Comparison of ENCODE assay signal across 12 cellular contexts in genomic region chr11:1864831-1865665, GRCh38. TPM values are rescaled to one million over a fixed set of nuclear protein-coding genes. Genes with fewer than 3 reads are reported as not detected.
DNase-seq lines count a peak whose midpoint lies in the region; ATAC-seq, FAIRE-seq and TF ChIP-seq lines count a peak whose summit lies in the region.
"Had no signal": no experiment of that assay in that cellular context is flagged by ENCODE, and none has a peak within 500 bp of the region (broad histone marks: within the 10 kb centered on the region; RNA-seq: fewer than 3 reads in every experiment).

No MANE protein-coding gene starts in this region.

- H4K20me1 ChIP-seq in BLaER1 treated with 17β-estradiol and CSF1 and Interleukin-3, amounts not matched to agents 10 nM and 100 nM, result peaks cover 30 to 75% (median 39%) of the 10 kb centered on the region in 11 experiments; a peak in 20 of 22 replicates

- intact Hi-C loops in left ventricle myocardium superior (cut with micrococcal nuclease), result no loop called here
- intact Hi-C loops in sciatic nerve (cut with DNase I), result no loop called here

- POLR2A ChIA-PET in RWPE1 (lab: Yijun Ruan, JAX; ENCODE audit: low non-redundant PET), result no interaction called here

- H3K4me3 ChIP-seq in BLaER1 treated with 17β-estradiol and CSF1 and Interleukin-3, amounts not matched to agents 10 nM and 100 nM, result no peak overlapping the region

- DNase-seq in RWPE1 (ENCODE audit: low spot score), result no peak
- peak; percentile 60 for DNase-seq in left ventricle myocardium superior
- no peak for DNase-seq in sciatic nerve (ENCODE audit: low spot score)
- DNase-seq in 8988T, result no peak
- DNase-seq in NCI-H446 (lab: John Stamatoyannopoulos, UW), result no peak
- DNase-seq in D721Med (ENCODE audit: insufficient read length, low spot score), result no peak
- DNase-seq: central memory CD4-positive, alpha-beta T cell; Kasumi-1; NCI-H774; T-helper 1 cell had no signal

- H3K27ac ChIP-seq in BLaER1 treated with 17β-estradiol and CSF1 and Interleukin-3, amounts not matched to agents 10 nM and 100 nM, result no peak overlapping the region
- peak overlapping the region; percentile 100 for H3K27ac ChIP-seq in RWPE1

- no peaks in the 10 kb centered on the region for H3K36me3 ChIP-seq in BLaER1 treated with 17β-estradiol and CSF1 and Interleukin-3, amounts not matched to agents 10 nM and 100 nM

- TF ChIP-seq CTCF in RWPE1 (conservative IDR thresholded peaks at IDR 0.05; ENCODE audit: low read depth) (no peak), D721Med (IDR thresholded peaks at IDR 0.05; ENCODE audit: insufficient read depth, missing control alignments) (no peak)

- H3K4me1 ChIP-seq in BLaER1 treated with 17β-estradiol and CSF1 and Interleukin-3, amounts not matched to agents 10 nM and 100 nM, result peaks cover 35 to 68% (median 52%) of the 10 kb centered on the region in 10 experiments

- H3K4me2 ChIP-seq in BLaER1 treated with 17β-estradiol and CSF1 and Interleukin-3, amounts not matched to agents 10 nM and 100 nM, result peak overlapping the region in 10 of 11 experiments; percentile 16 to 66 (median 44); a peak in 17 of 22 replicates

- CTCF ChIA-PET in RWPE1 (lab: Yijun Ruan, JAX), result interaction anchor here (0.5 to 1.0 kb wide), 2 partner anchors 136 to 213 kb away, joined by 3 to 5 read pairs; no protein-coding TSS in a partner anchor

- peaks cover 46 to 81% (median 71%) of the 10 kb centered on the region in 11 experiments for H3K27me3 ChIP-seq in BLaER1 treated with 17β-estradiol and CSF1 and Interleukin-3, amounts not matched to agents 10 nM and 100 nM

- peak; percentile 8 for ATAC-seq in left ventricle myocardium superior
- ATAC-seq in sciatic nerve, result peak; percentile 14
- ATAC-seq in HG02973 (IDR thresholded peaks at IDR 0.05; ENCODE audit: unreplicated experiment), result no peak

- no peaks in the 10 kb centered on the region for H3K9me3 ChIP-seq in BLaER1 treated with 17β-estradiol and CSF1 and Interleukin-3, amounts not matched to agents 10 nM and 100 nM (replicated peaks in 1 of 11)

- peak overlapping the region in 2 of 11 experiments; percentile 15 to 32; a peak in 2 of 22 replicates for H3K9ac ChIP-seq in BLaER1 treated with 17β-estradiol and CSF1 and Interleukin-3, amounts not matched to agents 10 nM and 100 nM

- FAIRE-seq in D721Med (lab: Jason Lieb, UNC), result no peak

RNA-seq across cellular contexts. Expression of gene LSP1, which starts 12.2 kb away (rescaled TPM):
- total RNA-seq in left ventricle myocardium superior, result 22.9 TPM
- 89.6 TPM for total RNA-seq in sciatic nerve

RNA-seq across cellular contexts. Expression of gene TNNI2, which starts 26.3 kb away (rescaled TPM):
- total RNA-seq in left ventricle myocardium superior (not detected), sciatic nerve (not detected)

RNA-seq across cellular contexts. Expression of gene PRR33, which starts 26.6 kb away (rescaled TPM):
- total RNA-seq in left ventricle myocardium superior (4.4 TPM), sciatic nerve (not detected)

RNA-seq across cellular contexts. Expression of gene SYT8, which starts 30.3 kb away (rescaled TPM):
- total RNA-seq in left ventricle myocardium superior (not detected), sciatic nerve (1.1 TPM)

RNA-seq across cellular contexts. Expression of gene TNNT3, which starts 54.5 kb away (rescaled TPM):
- total RNA-seq in left ventricle myocardium superior (46.1 TPM), sciatic nerve (35.6 TPM)
